ENCODE assay signal across 1 cellular context in genomic region chr5:140284013-140284412, GRCh38.
TF ChIP-seq lines count a peak whose summit lies in the region.

No MANE protein-coding gene starts in this region.

TF ChIP-seq in K562, 482 proteins besides CTCF, POLR2A, EP300 and RAD21 (continued from another document):
- TF ChIP-seq ZBTB40 (IDR thresholded peaks at IDR 0.05) (no peak), ZBTB40 (CRISPR knock-in tag; IDR thresholded peaks at IDR 0.05) (no peak)
